ENCODE assay signal across 1 cellular context in genomic region chr7:73891178-73891885, GRCh38.
TF ChIP-seq lines count a peak whose summit lies in the region.

No MANE protein-coding gene starts in this region.

TF ChIP-seq in WTC11, 78 proteins besides CTCF, POLR2A, EP300 and RAD21 (continued from another document):
- no peak for TF ChIP-seq AFF4 (CRISPR knock-in tag; IDR thresholded peaks at IDR 0.05; ENCODE audit: borderline replicate concordance)
- TF ChIP-seq USF2 (CRISPR knock-in tag; IDR thresholded peaks at IDR 0.05): no peak
- TF ChIP-seq MAX (CRISPR knock-in tag; IDR thresholded peaks at IDR 0.05): no peak
- no peak for TF ChIP-seq HMGXB4 (CRISPR knock-in tag; IDR thresholded peaks at IDR 0.05)
- TF ChIP-seq CDX4 (CRISPR knock-in tag; IDR thresholded peaks at IDR 0.05; ENCODE audit: borderline replicate concordance): no peak
- no peak for TF ChIP-seq TCF7 (CRISPR knock-in tag; IDR thresholded peaks at IDR 0.05; ENCODE audit: low read depth)
